In the genomic region with DNA sequence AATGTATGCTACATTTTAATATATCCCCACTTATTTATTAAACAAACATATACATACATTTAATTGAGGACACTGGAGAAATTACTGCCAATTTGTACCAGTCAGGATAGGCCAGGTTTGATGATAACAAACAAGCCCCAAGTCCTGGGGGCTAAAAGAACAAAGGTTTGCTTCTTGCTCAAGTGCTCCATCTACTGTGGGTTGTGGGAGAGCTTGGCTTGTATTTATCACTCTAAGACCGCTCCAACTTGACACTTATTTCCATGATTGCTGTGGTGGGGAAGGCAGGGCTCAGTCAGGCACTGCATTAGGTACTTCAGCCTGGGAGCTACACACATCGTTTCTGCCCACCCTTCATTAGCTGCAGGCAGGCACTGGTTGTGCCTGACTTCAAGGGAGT, we compare ENCODE assay signal across 1 cellular context.
TF ChIP-seq lines count a peak whose summit lies in the region.

No MANE protein-coding gene starts in this region.

TF ChIP-seq in WTC11, 78 proteins besides CTCF, POLR2A, EP300 and RAD21 (continued from another document):
- TF ChIP-seq, protein P1, sequence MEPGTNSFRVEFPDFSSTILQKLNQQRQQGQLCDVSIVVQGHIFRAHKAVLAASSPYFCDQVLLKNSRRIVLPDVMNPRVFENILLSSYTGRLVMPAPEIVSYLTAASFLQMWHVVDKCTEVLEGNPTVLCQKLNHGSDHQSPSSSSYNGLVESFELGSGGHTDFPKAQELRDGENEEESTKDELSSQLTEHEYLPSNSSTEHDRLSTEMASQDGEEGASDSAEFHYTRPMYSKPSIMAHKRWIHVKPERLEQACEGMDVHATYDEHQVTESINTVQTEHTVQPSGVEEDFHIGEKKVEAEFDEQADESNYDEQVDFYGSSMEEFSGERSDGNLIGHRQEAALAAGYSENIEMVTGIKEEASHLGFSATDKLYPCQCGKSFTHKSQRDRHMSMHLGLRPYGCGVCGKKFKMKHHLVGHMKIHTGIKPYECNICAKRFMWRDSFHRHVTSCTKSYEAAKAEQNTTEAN (CRISPR knock-in tag; IDR thresholded peaks at IDR 0.05): no peak
- no peak for TF ChIP-seq ZNF317 (CRISPR knock-in tag; IDR thresholded peaks at IDR 0.05; ENCODE audit: borderline replicate concordance, low read depth)
- TF ChIP-seq TCF7 (CRISPR knock-in tag; IDR thresholded peaks at IDR 0.05; ENCODE audit: low read depth): no peak
- TF ChIP-seq SMAD4 (CRISPR knock-in tag; IDR thresholded peaks at IDR 0.05): no peak
- TF ChIP-seq RELA (CRISPR knock-in tag; IDR thresholded peaks at IDR 0.05; ENCODE audit: borderline replicate concordance): no peak
- TF ChIP-seq, protein P2, sequence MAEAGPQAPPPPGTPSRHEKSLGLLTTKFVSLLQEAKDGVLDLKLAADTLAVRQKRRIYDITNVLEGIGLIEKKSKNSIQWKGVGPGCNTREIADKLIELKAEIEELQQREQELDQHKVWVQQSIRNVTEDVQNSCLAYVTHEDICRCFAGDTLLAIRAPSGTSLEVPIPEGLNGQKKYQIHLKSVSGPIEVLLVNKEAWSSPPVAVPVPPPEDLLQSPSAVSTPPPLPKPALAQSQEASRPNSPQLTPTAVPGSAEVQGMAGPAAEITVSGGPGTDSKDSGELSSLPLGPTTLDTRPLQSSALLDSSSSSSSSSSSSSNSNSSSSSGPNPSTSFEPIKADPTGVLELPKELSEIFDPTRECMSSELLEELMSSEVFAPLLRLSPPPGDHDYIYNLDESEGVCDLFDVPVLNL (CRISPR knock-in tag; IDR thresholded peaks at IDR 0.05; ENCODE audit: borderline replicate concordance, low read depth): no peak
